In the genomic region with DNA sequence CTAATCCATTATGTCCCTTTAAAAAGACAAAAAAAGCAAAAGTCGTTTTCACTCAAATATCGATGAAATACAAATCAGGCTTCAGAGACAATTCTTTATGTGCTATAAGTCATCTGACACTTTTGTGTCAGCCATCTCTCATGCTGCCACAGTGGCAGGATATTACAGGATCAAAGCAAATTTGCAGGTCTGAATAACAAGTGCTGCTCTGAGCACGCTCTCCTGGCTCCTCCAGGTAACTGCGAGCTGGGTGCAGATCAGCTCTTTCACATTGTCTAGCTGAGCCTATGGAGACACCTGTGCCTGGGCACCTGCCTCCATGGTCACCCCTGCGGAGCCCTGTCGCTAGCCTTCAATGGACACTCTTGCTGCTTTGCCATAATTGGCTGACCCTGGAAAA, we compare ENCODE assay signal across 1 cellular context.
TF ChIP-seq lines count a peak whose summit lies in the region.

No MANE protein-coding gene starts in this region.

TF ChIP-seq in GM23338, 12 proteins besides CTCF, POLR2A, EP300 and RAD21 (continued from another document):
- TF ChIP-seq, protein P1, sequence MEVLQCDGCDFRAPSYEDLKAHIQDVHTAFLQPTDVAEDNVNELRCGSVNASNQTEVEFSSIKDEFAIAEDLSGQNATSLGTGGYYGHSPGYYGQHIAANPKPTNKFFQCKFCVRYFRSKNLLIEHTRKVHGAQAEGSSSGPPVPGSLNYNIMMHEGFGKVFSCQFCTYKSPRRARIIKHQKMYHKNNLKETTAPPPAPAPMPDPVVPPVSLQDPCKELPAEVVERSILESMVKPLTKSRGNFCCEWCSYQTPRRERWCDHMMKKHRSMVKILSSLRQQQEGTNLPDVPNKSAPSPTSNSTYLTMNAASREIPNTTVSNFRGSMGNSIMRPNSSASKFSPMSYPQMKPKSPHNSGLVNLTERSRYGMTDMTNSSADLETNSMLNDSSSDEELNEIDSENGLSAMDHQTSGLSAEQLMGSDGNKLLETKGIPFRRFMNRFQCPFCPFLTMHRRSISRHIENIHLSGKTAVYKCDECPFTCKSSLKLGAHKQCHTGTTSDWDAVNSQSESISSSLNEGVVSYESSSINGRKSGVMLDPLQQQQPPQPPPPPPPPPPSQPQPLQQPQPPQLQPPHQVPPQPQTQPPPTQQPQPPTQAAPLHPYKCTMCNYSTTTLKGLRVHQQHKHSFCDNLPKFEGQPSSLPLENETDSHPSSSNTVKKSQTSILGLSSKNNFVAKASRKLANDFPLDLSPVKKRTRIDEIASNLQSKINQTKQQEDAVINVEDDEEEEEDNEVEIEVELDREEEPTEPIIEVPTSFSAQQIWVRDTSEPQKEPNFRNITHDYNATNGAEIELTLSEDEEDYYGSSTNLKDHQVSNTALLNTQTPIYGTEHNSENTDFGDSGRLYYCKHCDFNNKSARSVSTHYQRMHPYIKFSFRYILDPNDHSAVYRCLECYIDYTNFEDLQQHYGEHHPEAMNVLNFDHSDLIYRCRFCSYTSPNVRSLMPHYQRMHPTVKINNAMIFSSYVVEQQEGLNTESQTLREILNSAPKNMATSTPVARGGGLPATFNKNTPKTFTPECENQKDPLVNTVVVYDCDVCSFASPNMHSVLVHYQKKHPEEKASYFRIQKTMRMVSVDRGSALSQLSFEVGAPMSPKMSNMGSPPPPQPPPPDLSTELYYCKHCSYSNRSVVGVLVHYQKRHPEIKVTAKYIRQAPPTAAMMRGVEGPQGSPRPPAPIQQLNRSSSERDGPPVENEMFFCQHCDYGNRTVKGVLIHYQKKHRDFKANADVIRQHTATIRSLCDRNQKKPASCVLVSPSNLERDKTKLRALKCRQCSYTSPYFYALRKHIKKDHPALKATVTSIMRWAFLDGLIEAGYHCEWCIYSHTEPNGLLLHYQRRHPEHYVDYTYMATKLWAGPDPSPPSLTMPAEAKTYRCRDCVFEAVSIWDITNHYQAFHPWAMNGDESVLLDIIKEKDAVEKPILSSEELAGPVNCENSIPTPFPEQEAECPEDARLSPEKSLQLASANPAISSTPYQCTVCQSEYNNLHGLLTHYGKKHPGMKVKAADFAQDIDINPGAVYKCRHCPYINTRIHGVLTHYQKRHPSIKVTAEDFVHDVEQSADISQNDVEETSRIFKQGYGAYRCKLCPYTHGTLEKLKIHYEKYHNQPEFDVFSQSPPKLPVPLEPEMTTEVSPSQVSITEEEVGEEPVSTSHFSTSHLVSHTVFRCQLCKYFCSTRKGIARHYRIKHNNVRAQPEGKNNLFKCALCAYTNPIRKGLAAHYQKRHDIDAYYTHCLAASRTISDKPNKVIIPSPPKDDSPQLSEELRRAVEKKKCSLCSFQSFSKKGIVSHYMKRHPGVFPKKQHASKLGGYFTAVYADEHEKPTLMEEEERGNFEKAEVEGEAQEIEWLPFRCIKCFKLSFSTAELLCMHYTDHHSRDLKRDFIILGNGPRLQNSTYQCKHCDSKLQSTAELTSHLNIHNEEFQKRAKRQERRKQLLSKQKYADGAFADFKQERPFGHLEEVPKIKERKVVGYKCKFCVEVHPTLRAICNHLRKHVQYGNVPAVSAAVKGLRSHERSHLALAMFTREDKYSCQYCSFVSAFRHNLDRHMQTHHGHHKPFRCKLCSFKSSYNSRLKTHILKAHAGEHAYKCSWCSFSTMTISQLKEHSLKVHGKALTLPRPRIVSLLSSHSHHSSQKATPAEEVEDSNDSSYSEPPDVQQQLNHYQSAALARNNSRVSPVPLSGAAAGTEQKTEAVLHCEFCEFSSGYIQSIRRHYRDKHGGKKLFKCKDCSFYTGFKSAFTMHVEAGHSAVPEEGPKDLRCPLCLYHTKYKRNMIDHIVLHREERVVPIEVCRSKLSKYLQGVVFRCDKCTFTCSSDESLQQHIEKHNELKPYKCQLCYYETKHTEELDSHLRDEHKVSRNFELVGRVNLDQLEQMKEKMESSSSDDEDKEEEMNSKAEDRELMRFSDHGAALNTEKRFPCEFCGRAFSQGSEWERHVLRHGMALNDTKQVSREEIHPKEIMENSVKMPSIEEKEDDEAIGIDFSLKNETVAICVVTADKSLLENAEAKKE (CRISPR knock-in tag; IDR thresholded peaks at IDR 0.05) = no peak
- TF ChIP-seq STAT1 (IDR thresholded peaks at IDR 0.05; ENCODE audit: unreplicated experiment) = no peak
- no peak for TF ChIP-seq NANOG (IDR thresholded peaks at IDR 0.05; ENCODE audit: borderline replicate concordance)
